In genomic region chr2:225074366-225074765, GRCh38 we compare ENCODE assay signal across 22 cellular contexts.
"Had no signal": no experiment of that assay in that cellular context is flagged by ENCODE, and none has a peak within 500 bp of the region (broad histone marks: within the 10 kb centered on the region; RNA-seq: fewer than 3 reads in every experiment).

No MANE protein-coding gene starts in this region.

- H3K27ac Mint-ChIP-seq: activated B cell treated with CpG ODN at 0.5 μM for 24 hours; activated CD4-positive, alpha-beta T cell treated with anti-CD3 and anti-CD28 coated beads for 36 hours; activated naive CD8-positive, alpha-beta T cell treated with anti-CD3 and anti-CD28 coated beads for 36 hours; activated T-helper 2 cell treated with anti-CD3 and anti-CD28 coated beads, Interferon-gamma antibody, Interleukin-2, Interleukin-4, amounts not matched to agents 10 μg/mL and 5 μg/mL and 100 μg/mL, durations not matched to agents 14 hours and 24 hours and 36 hours; memory B cell; progenitor cell of endocrine pancreas; T-helper 17 cell had no signal

- DNase-seq: activated B cell treated with CpG ODN at 0.5 μM for 24 hours; activated CD4-positive, alpha-beta T cell treated with anti-CD3 and anti-CD28 coated beads for 36 hours; activated CD4-positive, alpha-beta T cell treated with anti-CD3 and anti-CD28 coated beads, Interleukin-2, amount 50 U/mL, for 4 hours; activated CD8-positive, alpha-beta memory T cell treated with anti-CD3 and anti-CD28 coated beads, Interleukin-2, amount 50 U/mL, for 48 hours; activated naive CD4-positive, alpha-beta T cell treated with Interleukin-2 at 50 U/mL for 16 hours; activated naive CD8-positive, alpha-beta T cell treated with anti-CD3 and anti-CD28 coated beads for 36 hours; activated T-cell treated with anti-CD3 and anti-CD28 coated beads, Interleukin-2, amount 50 U/mL, for 4 hours; amniotic stem cell; dermis blood vessel endothelial cell; effector CD8-positive, alpha-beta T cell; foreskin keratinocyte; retina; sigmoid colon; stimulated activated CD4-positive, alpha-beta T cell treated with anti-CD3 and anti-CD28 coated beads, Interleukin-2, amount 100 ng/mL, for 48 hours; stimulated activated naive CD8-positive, alpha-beta T cell treated with anti-CD3 and anti-CD28 coated beads, Interleukin-15, Interleukin-2, amounts not matched to agents 100 U/mL and 50 U/mL, for 24 hours; SW 1271; T-helper 17 cell; upper lobe of left lung had no signal

- ATAC-seq: activated CD4-positive, alpha-beta T cell treated with anti-CD3 and anti-CD28 coated beads for 36 hours; activated T-cell treated with anti-CD3 and anti-CD28 coated beads, Interleukin-2, amount 50 U/mL, for 4 hours; natural killer cell treated with Interleukin-12 subunit alpha and Interleukin-12 subunit beta and Interleukin-15 and Interleukin-18, amount 100 ng/mL, for 72 hours; T-helper 17 cell had no signal

- H3K36me3 Mint-ChIP-seq: activated naive CD8-positive, alpha-beta T cell treated with anti-CD3 and anti-CD28 coated beads for 36 hours; memory B cell; natural killer cell treated with Interleukin-12 subunit alpha and Interleukin-12 subunit beta and Interleukin-15 and Interleukin-18, amount 100 ng/mL, for 72 hours had no signal

- H3K27me3 Mint-ChIP-seq: activated CD4-positive, alpha-beta T cell treated with anti-CD3 and anti-CD28 coated beads for 36 hours; activated naive CD8-positive, alpha-beta T cell treated with anti-CD3 and anti-CD28 coated beads for 36 hours had no signal

- H3K4me3 Mint-ChIP-seq: activated B cell treated with CpG ODN at 0.5 μM for 24 hours; activated CD4-positive, alpha-beta T cell treated with anti-CD3 and anti-CD28 coated beads for 36 hours; activated naive CD8-positive, alpha-beta T cell treated with anti-CD3 and anti-CD28 coated beads for 36 hours; activated T-cell treated with anti-CD3 and anti-CD28 coated beads, Interleukin-2, amount 50 U/mL, for 4 hours; memory B cell; natural killer cell treated with Interleukin-12 subunit alpha and Interleukin-12 subunit beta and Interleukin-15 and Interleukin-18, amount 100 ng/mL, for 72 hours; T-helper 17 cell had no signal

- H3K9me3 Mint-ChIP-seq: activated B cell treated with CpG ODN at 0.5 μM for 24 hours; activated naive CD8-positive, alpha-beta T cell treated with anti-CD3 and anti-CD28 coated beads for 36 hours; activated T-cell treated with anti-CD3 and anti-CD28 coated beads, Interleukin-2, amount 50 U/mL, for 4 hours; activated T-helper 2 cell treated with anti-CD3 and anti-CD28 coated beads, Interferon-gamma antibody, Interleukin-2, Interleukin-4, amounts not matched to agents 10 μg/mL and 5 μg/mL and 100 μg/mL, durations not matched to agents 14 hours and 24 hours and 36 hours; memory B cell; natural killer cell treated with Interleukin-12 subunit alpha and Interleukin-12 subunit beta and Interleukin-15 and Interleukin-18, amount 100 ng/mL, for 72 hours had no signal

- H3K4me3 ChIP-seq: sigmoid colon, upper lobe of left lung had no signal

- H3K4me1 Mint-ChIP-seq: activated B cell treated with CpG ODN at 0.5 μM for 24 hours; activated naive CD8-positive, alpha-beta T cell treated with anti-CD3 and anti-CD28 coated beads for 36 hours had no signal
